Comparison of ENCODE assay signal across 8 cellular contexts in genomic region chr1:84433253-84434080, GRCh38. TPM values are rescaled to one million over a fixed set of nuclear protein-coding genes. Genes with fewer than 3 reads are reported as not detected.
DNase-seq lines count a peak whose midpoint lies in the region; ATAC-seq, FAIRE-seq and TF ChIP-seq lines count a peak whose summit lies in the region.

No MANE protein-coding gene starts in this region.

- H3K27ac ChIP-seq in CD4-positive, alpha-beta T cell (ENCODE audit: low read depth, low read length): no peak overlapping the region

- H3K9me3 Mint-ChIP-seq in CD4-positive, alpha-beta T cell: peaks cover 9% of the 10 kb centered on the region
- H3K9me3 Mint-ChIP-seq in activated naive CD4-positive, alpha-beta T cell treated with anti-CD3 and anti-CD28 coated beads, Interleukin-2, amount 10 ng/mL, durations not matched to agents 7 days and 5 days: peaks cover 3% of the 10 kb centered on the region

- peaks cover 11% of the 10 kb centered on the region for H3K4me1 Mint-ChIP-seq in CD4-positive, alpha-beta T cell (ENCODE audit: low read depth)
- H3K4me1 Mint-ChIP-seq in activated naive CD4-positive, alpha-beta T cell treated with anti-CD3 and anti-CD28 coated beads, Interleukin-2, amount 10 ng/mL, durations not matched to agents 7 days and 5 days: peaks cover 10% of the 10 kb centered on the region

- peak in 8 of 10 experiments; percentile 21 to 56 (median 32) for DNase-seq in CD4-positive, alpha-beta T cell
- DNase-seq in KG1 (lab: John Stamatoyannopoulos, UW) (peak; percentile 41), OCI-M2 (lab: John Stamatoyannopoulos, UW; ENCODE audit: unreplicated experiment) (peak; percentile 34), frontal cortex (ENCODE audit: low spot score in 2 of 2) (peak; percentile 27 to 33), occipital lobe (lab: John Stamatoyannopoulos, UW) (peak; percentile 39)
- peak; percentile 73 for DNase-seq in activated naive CD4-positive, alpha-beta T cell treated with anti-CD3 and anti-CD28 coated beads, Interleukin-2, amount 10 ng/mL, durations not matched to agents 7 days and 5 days

- CTCF ChIA-PET in CD4-positive, alpha-beta T cell (lab: Charles Lee): interaction anchor here (0.7 to 3.4 kb wide), 10 partner anchors 9 to 320 kb away, joined by 3 to 24 read pairs (median 4); partner anchors contain the start of genes GNG5, PRKACB and SPATA1
- CTCF ChIA-PET in activated naive CD4-positive, alpha-beta T cell treated with anti-CD3 and anti-CD28 coated beads, Interleukin-2, amount 10 ng/mL, durations not matched to agents 7 days and 5 days (lab: Charles Lee): interaction anchor here (0.6 to 3.6 kb wide), 21 partner anchors 9 to 501 kb away, joined by 3 to 54 read pairs (median 4); partner anchors contain the start of genes CTBS, PRKACB, SAMD13 and SPATA1

- no peaks in the 10 kb centered on the region for H3K9me3 ChIP-seq in CD4-positive, alpha-beta T cell (ENCODE audit: control insufficient read depth, low read length)

- peak overlapping the region; percentile 68 for H3K4me3 Mint-ChIP-seq in CD4-positive, alpha-beta T cell
- H3K4me3 Mint-ChIP-seq in activated naive CD4-positive, alpha-beta T cell treated with anti-CD3 and anti-CD28 coated beads, Interleukin-2, amount 10 ng/mL, durations not matched to agents 7 days and 5 days: peak overlapping the region; percentile 55

- POLR2A ChIA-PET in CD4-positive, alpha-beta T cell (lab: Charles Lee): interaction anchor here (0.9 to 7.6 kb wide), 5 partner anchors 47 to 289 kb away, joined by 3 to 87 read pairs (median 6); partner anchors contain the start of genes GNG5, PRKACB and SPATA1

- no peaks in the 10 kb centered on the region for H3K27me3 ChIP-seq in CD4-positive, alpha-beta T cell (ENCODE audit: control insufficient read depth, insufficient read depth, low read length)

- H3K27ac Mint-ChIP-seq in CD4-positive, alpha-beta T cell: no peak overlapping the region
- H3K27ac Mint-ChIP-seq in activated naive CD4-positive, alpha-beta T cell treated with anti-CD3 and anti-CD28 coated beads, Interleukin-2, amount 10 ng/mL, durations not matched to agents 7 days and 5 days: no peak overlapping the region

- peak; percentile 79 for ATAC-seq in CD4-positive, alpha-beta T cell (ENCODE audit: poor library complexity)
- ATAC-seq in GM19397 (IDR thresholded peaks at IDR 0.05; ENCODE audit: unreplicated experiment) (peak; percentile 44), HG03439 (IDR thresholded peaks at IDR 0.05; ENCODE audit: unreplicated experiment) (no peak)

- no peaks in the 10 kb centered on the region for H3K36me3 Mint-ChIP-seq in CD4-positive, alpha-beta T cell (ENCODE audit: low read depth)
- no peaks in the 10 kb centered on the region for H3K36me3 Mint-ChIP-seq in activated naive CD4-positive, alpha-beta T cell treated with anti-CD3 and anti-CD28 coated beads, Interleukin-2, amount 10 ng/mL, durations not matched to agents 7 days and 5 days

- TF ChIP-seq CTCF in CD4-positive, alpha-beta T cell (IDR thresholded peaks at IDR 0.05): peak; percentile 85

- peak; percentile 90 for FAIRE-seq in frontal cortex (lab: Jason Lieb, UNC)

- H3K27me3 Mint-ChIP-seq in CD4-positive, alpha-beta T cell: no peaks in the 10 kb centered on the region
- no peaks in the 10 kb centered on the region for H3K27me3 Mint-ChIP-seq in activated naive CD4-positive, alpha-beta T cell treated with anti-CD3 and anti-CD28 coated beads, Interleukin-2, amount 10 ng/mL, durations not matched to agents 7 days and 5 days

- intact Hi-C loops in CD4-positive, alpha-beta T cell (cut with DNase I, micrococcal nuclease): loop anchor here (1.0 to 10.0 kb wide), 4 partner anchors 129 to 499 kb away; partner anchors contain the start of gene SAMD13 (in 1 of the 2)

RNA-seq across cellular contexts. Expression of gene DNASE2B, which starts 35.2 kb away (rescaled TPM):
- total RNA-seq in CD4-positive, alpha-beta T cell: not detected
- total RNA-seq in frontal cortex (not detected), occipital lobe (0.16 TPM)

RNA-seq across cellular contexts. Expression of gene RPF1, which starts 45.6 kb away (rescaled TPM):
- total RNA-seq in CD4-positive, alpha-beta T cell: 10 to 100 TPM; 67.6 to 69.4 TPM
- total RNA-seq in frontal cortex (28.5 TPM), occipital lobe (34.5 TPM)
